8 cellular contexts compared by ENCODE assay signal in genomic region chr12:93245543-93245942, GRCh38.
DNase-seq lines count a peak whose midpoint lies in the region; ATAC-seq and TF ChIP-seq lines count a peak whose summit lies in the region.

No MANE protein-coding gene starts in this region.

- peak overlapping the region; percentile 62 to 66 for H3K4me3 ChIP-seq in neutrophil (ENCODE audit: low read depth in 1 of 2, low read length in 1 of 2)
- H3K4me3 ChIP-seq in uterus = no peak overlapping the region

- no peaks in the 10 kb centered on the region for H3K9me3 ChIP-seq in KOPT-K1 (ENCODE audit: insufficient read depth, low read length, poor library complexity, severe bottlenecking)
- no peaks in the 10 kb centered on the region for H3K9me3 ChIP-seq in neutrophil
- no peaks in the 10 kb centered on the region for H3K9me3 ChIP-seq in uterus

- intact Hi-C loops in uterus (cut with DNase I; ENCODE audit: low total_unique reads) = no loop called here

- no peak for TF ChIP-seq POLR2A in uterus (IDR thresholded peaks at IDR 0.05)

- H3K4me1 ChIP-seq in neutrophil (ENCODE audit: control insufficient read depth in 1 of 2, insufficient read depth in 1 of 2, low read depth in 1 of 2, low read length in 1 of 2) (peaks cover 48 to 63% of the 10 kb centered on the region in 2 experiments), uterus (no peaks in the 10 kb centered on the region)

- H3K36me3 ChIP-seq in KOPT-K1 (ENCODE audit: insufficient read depth, low read length) (no peaks in the 10 kb centered on the region), neutrophil (no peaks in the 10 kb centered on the region), uterus (no peaks in the 10 kb centered on the region)

- peak overlapping the region; percentile 56 for H3K27ac ChIP-seq in KOPT-K1 (ENCODE audit: low read depth, low read length, poor library complexity, severe bottlenecking)
- peak overlapping the region; percentile 96 for H3K27ac ChIP-seq in neutrophil
- H3K27ac ChIP-seq in uterus = no peak overlapping the region

- H3K27me3 ChIP-seq in neutrophil = no peaks in the 10 kb centered on the region
- no peaks in the 10 kb centered on the region for H3K27me3 ChIP-seq in uterus

- TF ChIP-seq CTCF in neutrophil (IDR thresholded peaks at IDR 0.05) (no peak), uterus (IDR thresholded peaks at IDR 0.05) (no peak)

- no peak for DNase-seq in effector CD4-positive, alpha-beta T cell
- DNase-seq in NOMO-1 (lab: John Stamatoyannopoulos, UW; ENCODE audit: unreplicated experiment in 2 of 2) (no peak), uterus (no peak), ureter (ENCODE audit: low spot score) (no peak)

- ATAC-seq in GM18873 (IDR thresholded peaks at IDR 0.05; ENCODE audit: low FRiP score, unreplicated experiment) (peak; percentile 90), GM21825 (IDR thresholded peaks at IDR 0.05; ENCODE audit: unreplicated experiment) (peak; percentile 65)

Comparison
In these comparisons a context has a peak if more than half of its experiments do, and no peak if none do; other contexts are left out.
1. H3K27ac ChIP-seq: peak in KOPT-K1 (single experiment) and neutrophil (single experiment); none in uterus (0 of 2).
2. H3K4me3 ChIP-seq: peak in neutrophil (2 of 2); none in uterus (0 of 2).